23 cellular contexts compared by ENCODE assay signal in genomic region chr18:61690418-61691138, GRCh38.
"Had no signal": no experiment of that assay in that cellular context is flagged by ENCODE, and none has a peak within 500 bp of the region (broad histone marks: within the 10 kb centered on the region; RNA-seq: fewer than 3 reads in every experiment).

No MANE protein-coding gene starts in this region.

- H3K27ac ChIP-seq: cardiac muscle cell, left lung, ovary, sigmoid colon, VCaP had no signal

- H3K36me3 ChIP-seq: cardiac muscle cell, left lung, ovary, sigmoid colon, transverse colon had no signal

- ATAC-seq: activated CD4-positive, CD25-positive, alpha-beta regulatory T cell treated with anti-CD3 and anti-CD28 coated beads, Interleukin-2, amount 50 U/mL, for 24 hours; activated naive CD8-positive, alpha-beta T cell treated with anti-CD3 and anti-CD28 coated beads, Interleukin-2, amount 50 U/mL, for 24 hours; esophagus mucosa; left lung; natural killer cell treated with Interleukin-12 subunit alpha and Interleukin-12 subunit beta and Interleukin-15 and Interleukin-18, amount 100 ng/mL, for 72 hours; stimulated activated memory B cell treated with anti-CD40 and anti-IgM and Interleukin-4, amounts not matched to agents 10 μg/mL and 1 μg/mL and 100 μg/mL, for 72 hours had no signal

- DNase-seq: activated CD4-positive, alpha-beta memory T cell treated with anti-CD3 and anti-CD28 coated beads, Interleukin-2, amount 10 ng/mL, durations not matched to agents 7 days and 5 days; activated CD4-positive, alpha-beta T cell treated with anti-CD3 and anti-CD28 coated beads, Interleukin-2, amount 10 ng/mL, durations not matched to agents 24 days and 14 days; activated gamma-delta T cell; activated naive CD4-positive, alpha-beta T cell treated with anti-CD3 and anti-CD28 coated beads, Interleukin-2, amount 50 U/mL, for 16 hours; activated naive CD8-positive, alpha-beta T cell treated with anti-CD3 and anti-CD28 coated beads, Interleukin-2, amount 50 U/mL, for 24 hours; dermis blood vessel endothelial cell; effector CD8-positive, alpha-beta T cell; foreskin melanocyte; hypothalamus; left lung; ovary; sigmoid colon; stimulated activated CD4-positive, alpha-beta T cell treated with anti-CD3 and anti-CD28 coated beads, Interleukin-15, amount 100 ng/mL, for 24 hours; transverse colon had no signal

- FAIRE-seq: islet of Langerhans, urothelium cell line had no signal

- H3K4me1 ChIP-seq: left lung, sigmoid colon had no signal

- H3K27me3 ChIP-seq: cardiac muscle cell, left lung, ovary, sigmoid colon, transverse colon had no signal

- H3K9me3 ChIP-seq: left lung, ovary had no signal

- H3K4me3 ChIP-seq: cardiac muscle cell, left lung, ovary, sigmoid colon, smooth muscle cell, transverse colon had no signal
